Comparison of ENCODE assay signal across 17 cellular contexts in the genomic region with DNA sequence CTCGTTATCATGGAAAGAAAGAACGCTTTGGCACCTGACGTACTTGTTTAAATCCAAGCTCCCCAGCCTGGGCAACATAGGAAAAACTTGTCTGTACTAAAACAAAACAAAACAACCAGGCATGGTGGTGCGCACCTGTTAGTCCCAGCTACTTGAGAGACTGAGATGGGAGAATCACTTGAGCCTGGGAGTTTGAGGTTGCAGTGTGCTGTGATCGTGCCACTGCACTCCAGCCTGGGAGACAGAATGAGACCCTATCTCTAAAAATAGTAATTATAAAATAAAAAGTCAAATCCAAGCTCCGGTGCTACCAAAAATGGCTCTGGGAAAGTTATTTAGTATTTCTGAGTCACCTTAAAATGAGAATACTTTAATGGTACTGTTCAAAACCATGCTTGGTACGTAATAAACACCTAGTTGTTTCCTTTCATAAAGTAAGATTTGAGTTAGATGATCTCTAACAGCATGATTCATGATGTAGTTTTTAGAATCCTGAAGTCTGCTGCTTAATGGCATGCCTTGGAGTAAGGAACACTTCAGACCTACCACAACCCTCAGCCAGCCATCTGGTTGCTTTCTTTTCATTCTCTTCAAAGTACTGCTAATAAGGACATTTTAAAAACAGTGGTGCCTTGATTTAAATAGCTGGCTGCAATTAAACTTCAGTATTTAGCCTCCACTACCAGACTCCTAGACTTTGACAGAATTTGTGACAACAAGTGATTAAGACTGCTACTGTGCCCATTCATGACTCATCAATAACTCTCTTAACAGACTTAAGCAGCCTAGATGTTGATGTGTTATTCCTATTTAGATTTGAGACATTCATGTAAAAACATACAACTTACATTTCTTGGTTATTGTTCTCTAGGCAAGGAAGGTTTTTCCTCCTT. TPM values are rescaled to one million over a fixed set of nuclear protein-coding genes. Genes with fewer than 3 reads are reported as not detected.
DNase-seq lines count a peak whose midpoint lies in the region; ATAC-seq and TF ChIP-seq lines count a peak whose summit lies in the region.
"Had no signal": no experiment of that assay in that cellular context is flagged by ENCODE, and none has a peak within 500 bp of the region (broad histone marks: within the 10 kb centered on the region; RNA-seq: fewer than 3 reads in every experiment).

No MANE protein-coding gene starts in this region.

- intact Hi-C loops in A673 (cut with micrococcal nuclease; ENCODE audit: unreplicated experiment): no loop called here

- no peaks in the 10 kb centered on the region for H3K9me3 ChIP-seq in A673 (ENCODE audit: low read depth, low read length, poor library complexity, severe bottlenecking)
- H3K9me3 ChIP-seq: ovary had no signal

- H3K4me1 ChIP-seq in A673 (ENCODE audit: insufficient read depth, low read length, poor library complexity, severe bottlenecking): peaks cover 13% of the 10 kb centered on the region

- in situ Hi-C loops in G401 (cut with HindIII; ENCODE audit: low sequenced_read_pairs): no loop called here

- no peaks in the 10 kb centered on the region for H3K4me1 Mint-ChIP-seq in immature natural killer cell

- CTCF ChIA-PET in A673 (lab: Charles Lee): no interaction called here

- H3K36me3 ChIP-seq in A673 (ENCODE audit: insufficient read depth, low read length, poor library complexity, severe bottlenecking): no peaks in the 10 kb centered on the region
- H3K36me3 ChIP-seq: ovary had no signal

- no TSS peak for BruUV-seq in A673 (replicated peaks; lab: Mats Ljungman, UMichigan)

- no peak for TF ChIP-seq CTCF in A673 (conservative IDR thresholded peaks at IDR 0.05; ENCODE audit: low read depth, low read length)

- H3K4me3 ChIP-seq in A673 (ENCODE audit: low read depth, low read length, poor library complexity, severe bottlenecking): no peak overlapping the region
- H3K4me3 ChIP-seq: ovary had no signal

- H3K4me3 Mint-ChIP-seq in immature natural killer cell: no peak overlapping the region
- H3K4me3 Mint-ChIP-seq: CD4-positive, alpha-beta T cell; stimulated activated naive CD8-positive, alpha-beta T cell treated with anti-CD3 and anti-CD28 coated beads, Interleukin-15, amount 100 ng/mL, for 72 hours had no signal

- peaks cover 0 to 1% (median 0%) of the 10 kb centered on the region in 3 donors for H3K27me3 Mint-ChIP-seq in immature natural killer cell (ENCODE audit: low read depth in 3 of 3)
- H3K27me3 Mint-ChIP-seq: CD4-positive, alpha-beta T cell; stimulated activated naive CD8-positive, alpha-beta T cell treated with anti-CD3 and anti-CD28 coated beads, Interleukin-15, amount 100 ng/mL, for 72 hours had no signal

- H3K36me3 Mint-ChIP-seq in immature natural killer cell: no peaks in the 10 kb centered on the region

- DNase-seq in A673 (ENCODE audit: low spot score): peak; percentile 30
- DNase-seq in EL: peak; percentile 24
- DNase-seq in amniotic epithelial cell (ENCODE audit: low read depth): peak; percentile 24
- peak; percentile 49 for DNase-seq in iris pigment epithelial cell (ENCODE audit: low read depth)
- no peak for DNase-seq in NCI-H2081 treated with DMSO at 0.1 percent for 48 hours (lab: John Stamatoyannopoulos, UW)
- DNase-seq in G401 (ENCODE audit: low spot score): no peak
- DNase-seq in immature natural killer cell: no peak
- DNase-seq: activated CD4-positive, CD25-positive, alpha-beta regulatory T cell treated with anti-CD3 and anti-CD28 coated beads, Interleukin-2, amount 50 U/mL, for 72 hours; activated CD8-positive, alpha-beta memory T cell treated with anti-CD3 and anti-CD28 coated beads, Interleukin-2, amount 50 U/mL, for 48 hours; CD4-positive, alpha-beta T cell; kidney glomerular epithelial cell; NCI-H187; ovary; stimulated activated CD4-positive, alpha-beta T cell treated with anti-CD3 and anti-CD28 coated beads, Interleukin-12 subunit alpha, Interleukin-12 subunit beta, amount 100 ng/mL, for 4 hours; stimulated activated naive CD8-positive, alpha-beta T cell treated with anti-CD3 and anti-CD28 coated beads, Interleukin-15, amount 100 ng/mL, for 72 hours; T-helper 1 cell had no signal

- POLR2A ChIA-PET in A673 (lab: Charles Lee; ENCODE audit: low non-redundant PET): no interaction called here

- no peaks in the 10 kb centered on the region for H3K9me3 Mint-ChIP-seq in immature natural killer cell
- H3K9me3 Mint-ChIP-seq: CD4-positive, alpha-beta T cell; stimulated activated naive CD8-positive, alpha-beta T cell treated with anti-CD3 and anti-CD28 coated beads, Interleukin-15, amount 100 ng/mL, for 72 hours had no signal

- H3K27ac ChIP-seq in A673 (ENCODE audit: low read depth, low read length, poor library complexity, severe bottlenecking): no peak overlapping the region
- H3K27ac ChIP-seq: ovary had no signal

- no peak for ATAC-seq in GM21576 (IDR thresholded peaks at IDR 0.05; ENCODE audit: unreplicated experiment)
- ATAC-seq: stimulated activated naive CD8-positive, alpha-beta T cell treated with anti-CD3 and anti-CD28 coated beads, Interleukin-15, amount 100 ng/mL, for 72 hours had no signal

- peak overlapping the region in 1 of 6 donors; percentile 8 for H3K27ac Mint-ChIP-seq in immature natural killer cell
- H3K27ac Mint-ChIP-seq: CD4-positive, alpha-beta T cell; stimulated activated naive CD8-positive, alpha-beta T cell treated with anti-CD3 and anti-CD28 coated beads, Interleukin-15, amount 100 ng/mL, for 72 hours had no signal

- no peaks in the 10 kb centered on the region for H3K27me3 ChIP-seq in A673 (replicated peaks; ENCODE audit: insufficient read depth, low read depth, low read length, poor library complexity)
- H3K27me3 ChIP-seq: ovary had no signal

RNA-seq across cellular contexts. Expression of a gene that starts 8.4 kb away (rescaled TPM):
- 90.9 and 98.3 TPM in 2 replicates for total RNA-seq in A673 (2021)
- total RNA-seq in G401 (2014; rRNA removed; shearing (Covaris generic)): 123 and 157 TPM in 2 replicates
- 10 to 100 TPM in 2 of 3 donors, 1 to 10 TPM in 1; 8.3 to 14.9 (median 14.1) TPM for polyA plus RNA-seq in immature natural killer cell

RNA-seq across cellular contexts. Expression of a gene that starts 8.7 kb away (rescaled TPM):
- total RNA-seq in A673 (2021): 39.6 and 49.1 TPM in 2 replicates
- total RNA-seq in G401 (2014; rRNA removed; shearing (Covaris generic)): 39.8 and 61.9 TPM in 2 replicates
- polyA plus RNA-seq in immature natural killer cell: 10 to 100 TPM in 1 of 3 donors, 1 to 10 TPM in 1, under 1 TPM in 1; 0.93 to 16.0 (median 5.1) TPM

Comparison
In these comparisons a context has a peak if more than half of its experiments do, and no peak if none do; other contexts are left out.
1. DNase-seq: peak in A673 (single experiment), EL (single experiment), amniotic epithelial cell (single experiment) and iris pigment epithelial cell (single experiment); none in NCI-H2081 treated with DMSO at 0.1 percent for 48 hours (single experiment), G401 (single experiment) and immature natural killer cell (0 of 3).